2 cellular contexts compared by ENCODE assay signal in genomic region chr4:108378164-108378563, GRCh38.
A peak's percentile ranks its signal among the peaks of the same experiment; 100 is the strongest.
TF ChIP-seq lines count a peak whose summit lies in the region.

No MANE protein-coding gene starts in this region.

TF ChIP-seq in GM23338, 12 proteins besides CTCF, POLR2A, EP300 and RAD21 (continued from another document):
- TF ChIP-seq JUNB (IDR thresholded peaks at IDR 0.05; ENCODE audit: unreplicated experiment) (no peak), REST (IDR thresholded peaks at IDR 0.05; ENCODE audit: unreplicated experiment) (no peak), ETS1 (IDR thresholded peaks at IDR 0.05) (no peak), EZH2phosphoT487 (IDR thresholded peaks at IDR 0.05; ENCODE audit: unreplicated experiment) (no peak), CREB1 (CRISPR knock-in tag; IDR thresholded peaks at IDR 0.05; ENCODE audit: low read depth) (no peak), NANOG (IDR thresholded peaks at IDR 0.05; ENCODE audit: borderline replicate concordance) (no peak), POLR2AphosphoS5 (IDR thresholded peaks at IDR 0.05; ENCODE audit: low read depth) (no peak), ZNF462 (CRISPR knock-in tag; IDR thresholded peaks at IDR 0.05) (no peak)

TF ChIP-seq in WTC11, 78 proteins besides CTCF, POLR2A, EP300 and RAD21:
- no peak for TF ChIP-seq CDX4 (CRISPR knock-in tag; IDR thresholded peaks at IDR 0.05; ENCODE audit: borderline replicate concordance)
- no peak for TF ChIP-seq TP53 (CRISPR knock-in tag; IDR thresholded peaks at IDR 0.05)
- no peak for TF ChIP-seq RORB (CRISPR knock-in tag; IDR thresholded peaks at IDR 0.05)
- TF ChIP-seq AFF4 (CRISPR knock-in tag; IDR thresholded peaks at IDR 0.05; ENCODE audit: borderline replicate concordance), result no peak
- no peak for TF ChIP-seq ARID4B (CRISPR knock-in tag; IDR thresholded peaks at IDR 0.05; ENCODE audit: borderline replicate concordance)
- TF ChIP-seq ZNF532 (CRISPR knock-in tag; IDR thresholded peaks at IDR 0.05; ENCODE audit: borderline replicate concordance), result no peak
- peak; percentile 66 for TF ChIP-seq PRDM15 (CRISPR knock-in tag; IDR thresholded peaks at IDR 0.05)
- no peak for TF ChIP-seq ESRRA (CRISPR knock-in tag; IDR thresholded peaks at IDR 0.05; ENCODE audit: borderline replicate concordance)
